Comparison of ENCODE assay signal across 8 cellular contexts in the genomic region with DNA sequence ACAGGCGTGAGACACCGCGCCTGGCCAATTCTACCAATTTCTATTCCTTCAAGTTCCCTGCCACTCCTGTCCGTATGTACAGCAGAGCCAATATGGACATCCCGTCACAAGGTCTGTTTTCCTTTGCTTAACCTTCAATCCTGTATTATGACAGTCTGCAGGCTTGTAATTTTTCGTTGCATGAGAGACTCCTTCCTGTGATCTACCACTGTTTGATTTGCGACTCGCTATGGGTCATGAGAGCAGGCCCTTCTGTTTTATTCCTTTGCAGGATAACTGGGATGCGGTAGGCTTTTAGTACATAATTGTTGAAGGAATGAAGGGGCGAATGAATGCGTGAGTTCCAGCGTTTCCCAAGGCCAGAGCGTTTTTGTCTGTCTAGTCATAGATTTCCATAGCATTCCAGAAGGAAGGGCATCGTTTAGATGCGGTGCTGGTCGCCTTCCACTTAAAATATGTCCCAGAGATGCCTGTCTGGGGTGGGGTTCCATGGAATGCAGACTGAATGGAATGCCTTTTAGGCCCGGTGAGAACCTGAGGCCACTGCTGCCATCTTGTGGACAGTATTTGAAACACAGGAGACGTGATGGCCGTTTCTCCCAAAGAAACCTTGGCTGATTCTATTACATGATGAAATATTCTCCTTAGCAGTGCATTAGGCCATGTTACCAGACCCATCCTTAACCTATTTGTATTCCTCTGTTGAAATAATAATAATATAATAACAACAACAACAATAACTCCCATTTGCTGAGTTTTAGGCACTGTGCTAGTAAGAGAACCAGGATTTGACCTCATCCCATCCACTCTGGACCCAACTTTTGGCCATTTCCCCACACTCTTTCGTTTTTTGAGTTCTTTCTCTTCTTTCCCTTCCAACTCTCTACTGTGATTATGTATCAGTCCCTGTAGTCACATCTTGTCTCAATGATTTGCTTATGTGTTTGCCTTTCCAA.
DNase-seq lines count a peak whose midpoint lies in the region; ATAC-seq and TF ChIP-seq lines count a peak whose summit lies in the region.

No MANE protein-coding gene starts in this region.

- CTCF ChIA-PET in CD4-positive, alpha-beta T cell (lab: Charles Lee) = no interaction called here

- no peaks in the 10 kb centered on the region for H3K27me3 ChIP-seq in CD4-positive, alpha-beta T cell (ENCODE audit: control insufficient read depth, insufficient read depth, low read length)
- H3K27me3 ChIP-seq in foreskin keratinocyte (no peaks in the 10 kb centered on the region), osteoblast (ENCODE audit: insufficient read depth, low read length) (no peaks in the 10 kb centered on the region), upper lobe of right lung (no peaks in the 10 kb centered on the region)

- H3K27me3 Mint-ChIP-seq in CD4-positive, alpha-beta T cell = no peaks in the 10 kb centered on the region

- H2AFZ ChIP-seq in osteoblast (ENCODE audit: low read length) = peak overlapping the region; percentile 57

- H3K4me1 Mint-ChIP-seq in CD4-positive, alpha-beta T cell (ENCODE audit: low read depth) = no peaks in the 10 kb centered on the region

- H3K4me1 ChIP-seq in foreskin keratinocyte = no peaks in the 10 kb centered on the region
- peaks cover 7% of the 10 kb centered on the region for H3K4me1 ChIP-seq in osteoblast (ENCODE audit: insufficient read depth, low read length)
- peaks cover 3% of the 10 kb centered on the region for H3K4me1 ChIP-seq in upper lobe of right lung

- peak overlapping the region; percentile 29 for H3K4me3 ChIP-seq in osteoblast (ENCODE audit: insufficient read depth, low read length)
- H3K4me3 ChIP-seq in upper lobe of right lung = no peak overlapping the region

- no peaks in the 10 kb centered on the region for H3K36me3 Mint-ChIP-seq in CD4-positive, alpha-beta T cell (ENCODE audit: low read depth)

- no peak overlapping the region for H3K27ac Mint-ChIP-seq in CD4-positive, alpha-beta T cell

- no peaks in the 10 kb centered on the region for H3K79me2 ChIP-seq in osteoblast (ENCODE audit: insufficient read depth, low read length)

- no peak overlapping the region for H3K4me3 Mint-ChIP-seq in CD4-positive, alpha-beta T cell

- peak; percentile 70 for TF ChIP-seq CTCF in CD4-positive, alpha-beta T cell (IDR thresholded peaks at IDR 0.05)
- TF ChIP-seq CTCF in foreskin keratinocyte (conservative IDR thresholded peaks at IDR 0.05) (peak; percentile 91), osteoblast (IDR thresholded peaks at IDR 0.05; ENCODE audit: extremely low read depth, low read depth, low read length) (peak; percentile 89), upper lobe of right lung (IDR thresholded peaks at IDR 0.05) (peak; percentile 85)

- no peaks in the 10 kb centered on the region for H3K9me3 Mint-ChIP-seq in CD4-positive, alpha-beta T cell

- intact Hi-C loops in CD4-positive, alpha-beta T cell (cut with DNase I, micrococcal nuclease) = loop anchor here (1.0 to 5.0 kb wide), 5 partner anchors 174 to 404 kb away; no protein-coding TSS in a partner anchor
- intact Hi-C loops in upper lobe of right lung (cut with DNase I) = no loop called here

- no peaks in the 10 kb centered on the region for H4K20me1 ChIP-seq in osteoblast (ENCODE audit: insufficient read depth, low read length)

- no peak for ATAC-seq in CD4-positive, alpha-beta T cell (ENCODE audit: poor library complexity)
- peak; percentile 80 for ATAC-seq in foreskin keratinocyte
- peak; percentile 98 for ATAC-seq in upper lobe of right lung
- ATAC-seq in HG03139 (IDR thresholded peaks at IDR 0.05; ENCODE audit: unreplicated experiment) = no peak

- H3K36me3 ChIP-seq in osteoblast (ENCODE audit: insufficient read depth, low read length) (no peaks in the 10 kb centered on the region), upper lobe of right lung (no peaks in the 10 kb centered on the region)

- POLR2A ChIA-PET in CD4-positive, alpha-beta T cell (lab: Charles Lee) = no interaction called here

- no peaks in the 10 kb centered on the region for H3K9me3 ChIP-seq in CD4-positive, alpha-beta T cell (ENCODE audit: control insufficient read depth, low read length)
- H3K9me3 ChIP-seq in osteoblast (ENCODE audit: low read depth, low read length) (no peaks in the 10 kb centered on the region), upper lobe of right lung (no peaks in the 10 kb centered on the region)

- no peak overlapping the region for H3K27ac ChIP-seq in CD4-positive, alpha-beta T cell (ENCODE audit: low read depth, low read length)
- no peak overlapping the region for H3K27ac ChIP-seq in foreskin keratinocyte
- H3K27ac ChIP-seq in osteoblast (ENCODE audit: low read depth, low read length) = peak overlapping the region; percentile 69
- H3K27ac ChIP-seq in upper lobe of right lung = no peak overlapping the region

- H3K4me2 ChIP-seq in osteoblast (ENCODE audit: insufficient read depth, low read length) = peak overlapping the region; percentile 55

- DNase-seq in CD4-positive, alpha-beta T cell = peak; percentile 20 to 44 (median 26)
- DNase-seq in HCEC 1CT = peak; percentile 82
- DNase-seq in OCI-M1 (lab: John Stamatoyannopoulos, UW) = peak; percentile 81
- peak; percentile 4 to 6 for DNase-seq in activated T-helper 1 cell treated with anti-CD3 and anti-CD28 coated beads, Interleukin-2, amount 50 U/mL, for 16 hours (ENCODE audit: low read depth in 1 of 2, low spot score in 1 of 2)
- peak; percentile 74 to 82 for DNase-seq in foreskin keratinocyte
- peak; percentile 94 for DNase-seq in osteoblast (ENCODE audit: insufficient read length, low spot score, missing footprints)
- DNase-seq in upper lobe of right lung = peak; percentile 69

Comparison
In these comparisons a context has a peak if more than half of its experiments do, and no peak if none do; other contexts are left out.
1. ATAC-seq: peak in foreskin keratinocyte (single experiment) and upper lobe of right lung (single experiment); none in CD4-positive, alpha-beta T cell (single experiment) and HG03139 (single experiment).
2. DNase-seq: peak in every context shown above with its lines; median percentile 94 in osteoblast; 82 in HCEC 1CT; 81 in OCI-M1; 78 in foreskin keratinocyte; 69 in upper lobe of right lung; 26 in CD4-positive, alpha-beta T cell; 5 in activated T-helper 1 cell treated with anti-CD3 and anti-CD28 coated beads, Interleukin-2, amount 50 U/mL, for 16 hours.
3. Peak in every context shown above with its lines, with median percentiles within 50 percentile points of each other: CTCF ChIP-seq.